ENCODE assay signal across 1 cellular context in genomic region chr6:134373966-134374365, GRCh38.
TF ChIP-seq lines count a peak whose summit lies in the region.

No MANE protein-coding gene starts in this region.

TF ChIP-seq in IMR-90, 13 proteins besides CTCF, POLR2A, EP300 and RAD21:
- no peak for TF ChIP-seq MXI1 (IDR thresholded peaks at IDR 0.05; ENCODE audit: borderline replicate concordance, low read depth, low read length)
- no peak for TF ChIP-seq ELK1 (IDR thresholded peaks at IDR 0.05; ENCODE audit: borderline replicate concordance, low read depth, low read length)
- peak; percentile 63 for TF ChIP-seq CEBPB (IDR thresholded peaks at IDR 0.05; ENCODE audit: low read depth, low read length)
- no peak for TF ChIP-seq MAFK (IDR thresholded peaks at IDR 0.05; ENCODE audit: low read depth, low read length)
- TF ChIP-seq SMC3 (IDR thresholded peaks at IDR 0.05; ENCODE audit: low read depth, low read length), result no peak
- no peak for TF ChIP-seq FOS (IDR thresholded peaks at IDR 0.05; ENCODE audit: low read depth, low read length)
- TF ChIP-seq RCOR1 (IDR thresholded peaks at IDR 0.05; ENCODE audit: insufficient replicate concordance, low read length), result no peak
